17 cellular contexts compared by ENCODE assay signal in the genomic region with DNA sequence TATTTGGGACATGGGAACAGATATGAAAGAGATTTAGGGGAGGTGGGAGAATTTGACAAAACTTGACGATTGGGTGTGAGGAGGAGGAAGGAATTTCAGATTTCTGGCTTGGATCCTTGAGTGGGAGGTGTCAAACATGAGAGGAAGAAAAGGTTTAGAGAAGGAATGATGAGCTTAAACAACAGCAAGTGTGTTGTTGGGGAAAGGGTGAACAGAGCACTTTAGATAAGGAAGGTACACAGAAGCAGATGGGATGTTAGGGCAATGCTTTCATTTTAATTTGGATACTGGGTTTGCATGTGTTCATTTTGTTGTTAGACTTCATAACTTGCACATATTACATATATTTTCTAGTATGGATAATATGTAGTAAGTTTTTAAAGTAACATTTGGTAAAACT.
"Had no signal": no experiment of that assay in that cellular context is flagged by ENCODE, and none has a peak within 500 bp of the region (broad histone marks: within the 10 kb centered on the region; RNA-seq: fewer than 3 reads in every experiment).

No MANE protein-coding gene starts in this region.

- H3K36me3 Mint-ChIP-seq: natural killer cell had no signal

- ATAC-seq: activated CD8-positive, alpha-beta T cell treated with anti-CD3 and anti-CD28 coated beads, Interleukin-2, amount 10 ng/mL, durations not matched to agents 7 days and 5 days; esophagus mucosa; natural killer cell; sciatic nerve; stimulated activated naive CD8-positive, alpha-beta T cell treated with anti-CD3 and anti-CD28 coated beads, Interleukin-15, amount 100 ng/mL, for 72 hours had no signal

- H3K27me3 Mint-ChIP-seq: activated naive CD8-positive, alpha-beta T cell; stimulated activated naive CD8-positive, alpha-beta T cell treated with anti-CD3 and anti-CD28 coated beads, Interleukin-15, amount 100 ng/mL, for 72 hours had no signal

- H3K9me3 ChIP-seq: testis had no signal

- H3K27ac Mint-ChIP-seq: activated CD8-positive, alpha-beta T cell treated with anti-CD3 and anti-CD28 coated beads, Interleukin-2, amount 10 ng/mL, durations not matched to agents 7 days and 5 days; activated naive CD8-positive, alpha-beta T cell; activated T-helper 2 cell treated with anti-CD3 and anti-CD28 coated beads, Interferon-gamma antibody, Interleukin-2, Interleukin-4, amounts not matched to agents 10 μg/mL and 5 μg/mL and 100 μg/mL, durations not matched to agents 14 hours and 24 hours and 36 hours; natural killer cell; stimulated activated naive CD8-positive, alpha-beta T cell treated with anti-CD3 and anti-CD28 coated beads, Interleukin-15, amount 100 ng/mL, for 72 hours had no signal

- H3K9me3 Mint-ChIP-seq: activated T-helper 2 cell treated with anti-CD3 and anti-CD28 coated beads, Interferon-gamma antibody, Interleukin-2, Interleukin-4, amounts not matched to agents 10 μg/mL and 5 μg/mL and 100 μg/mL, durations not matched to agents 14 hours and 24 hours and 36 hours; natural killer cell; stimulated activated naive CD8-positive, alpha-beta T cell treated with anti-CD3 and anti-CD28 coated beads, Interleukin-15, amount 100 ng/mL, for 72 hours had no signal

- DNase-seq: activated CD4-positive, alpha-beta T cell treated with anti-CD3 and anti-CD28 coated beads for 4 hours; activated CD8-positive, alpha-beta T cell treated with anti-CD3 and anti-CD28 coated beads, Interleukin-2, amount 10 ng/mL, durations not matched to agents 7 days and 5 days; amygdala; dorsolateral prefrontal cortex; mammary epithelial cell; natural killer cell; nucleus accumbens; stimulated activated CD4-positive, alpha-beta T cell treated with anti-CD3 and anti-CD28 coated beads, Interleukin-12 subunit alpha, Interleukin-12 subunit beta, amount 100 ng/mL, for 4 hours; stimulated activated CD8-positive, alpha-beta memory T cell treated with anti-CD3 and anti-CD28 coated beads, Interleukin-4, amount 100 ng/mL, for 48 hours; stimulated activated naive CD8-positive, alpha-beta T cell treated with anti-CD3 and anti-CD28 coated beads, Interleukin-15, amount 100 ng/mL, for 72 hours; T1000; testis had no signal

- H3K27ac ChIP-seq: testis, VCaP had no signal

- H3K27me3 ChIP-seq: dorsolateral prefrontal cortex, testis had no signal

- H3K4me3 Mint-ChIP-seq: activated CD8-positive, alpha-beta T cell treated with anti-CD3 and anti-CD28 coated beads, Interleukin-2, amount 10 ng/mL, durations not matched to agents 7 days and 5 days; activated naive CD8-positive, alpha-beta T cell; natural killer cell; stimulated activated naive CD8-positive, alpha-beta T cell treated with anti-CD3 and anti-CD28 coated beads, Interleukin-15, amount 100 ng/mL, for 72 hours had no signal

- H3K4me3 ChIP-seq: testis had no signal
